In the genomic region with DNA sequence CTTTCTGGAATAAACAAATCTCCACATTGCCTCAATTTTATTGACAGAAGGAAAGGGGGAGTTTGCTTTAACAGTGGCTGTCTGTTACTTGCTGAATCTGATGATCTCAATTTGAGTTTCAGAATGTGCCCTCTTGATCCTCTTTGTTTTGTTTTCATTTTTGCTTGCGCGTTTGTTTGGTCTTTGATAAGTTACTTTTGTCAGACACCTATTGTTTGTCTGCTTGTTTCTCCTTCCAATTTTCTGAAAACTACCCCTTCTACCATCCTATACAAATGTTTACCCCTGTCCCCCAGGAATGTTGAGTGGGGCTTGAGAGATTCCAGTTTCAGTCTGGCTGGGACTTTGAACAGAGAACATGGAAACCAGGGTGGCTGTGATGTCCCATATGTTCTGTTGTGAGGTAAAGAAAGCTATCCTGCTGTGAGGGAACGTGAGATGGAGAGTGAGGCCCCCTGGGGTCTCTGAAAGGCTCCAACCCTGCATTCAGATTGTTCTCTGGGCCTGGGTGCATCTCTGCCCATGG, we compare ENCODE assay signal across 1 cellular context.
TF ChIP-seq lines count a peak whose summit lies in the region.

No MANE protein-coding gene starts in this region.

TF ChIP-seq in GM12878, 131 proteins besides CTCF, POLR2A, EP300 and RAD21:
- TF ChIP-seq, protein P1, sequence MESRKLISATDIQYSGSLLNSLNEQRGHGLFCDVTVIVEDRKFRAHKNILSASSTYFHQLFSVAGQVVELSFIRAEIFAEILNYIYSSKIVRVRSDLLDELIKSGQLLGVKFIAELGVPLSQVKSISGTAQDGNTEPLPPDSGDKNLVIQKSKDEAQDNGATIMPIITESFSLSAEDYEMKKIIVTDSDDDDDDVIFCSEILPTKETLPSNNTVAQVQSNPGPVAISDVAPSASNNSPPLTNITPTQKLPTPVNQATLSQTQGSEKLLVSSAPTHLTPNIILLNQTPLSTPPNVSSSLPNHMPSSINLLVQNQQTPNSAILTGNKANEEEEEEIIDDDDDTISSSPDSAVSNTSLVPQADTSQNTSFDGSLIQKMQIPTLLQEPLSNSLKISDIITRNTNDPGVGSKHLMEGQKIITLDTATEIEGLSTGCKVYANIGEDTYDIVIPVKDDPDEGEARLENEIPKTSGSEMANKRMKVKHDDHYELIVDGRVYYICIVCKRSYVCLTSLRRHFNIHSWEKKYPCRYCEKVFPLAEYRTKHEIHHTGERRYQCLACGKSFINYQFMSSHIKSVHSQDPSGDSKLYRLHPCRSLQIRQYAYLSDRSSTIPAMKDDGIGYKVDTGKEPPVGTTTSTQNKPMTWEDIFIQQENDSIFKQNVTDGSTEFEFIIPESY (IDR thresholded peaks at IDR 0.05) = 0 out of 2 replicates have a peak, but pooled peaks have one; percentile 14
- TF ChIP-seq IRF3 (IDR thresholded peaks at IDR 0.05) = no peak
- no peak for TF ChIP-seq BRCA1 (IDR thresholded peaks at IDR 0.05; ENCODE audit: low read depth, low read length)
- TF ChIP-seq SREBF1 (IDR thresholded peaks at IDR 0.05; ENCODE audit: low read length) = no peak
- no peak for TF ChIP-seq KLF5 (IDR thresholded peaks at IDR 0.05; ENCODE audit: partially characterized antibody)
- TF ChIP-seq ZNF24 (IDR thresholded peaks at IDR 0.05) = no peak
- TF ChIP-seq ZBTB4 (CRISPR knock-in tag; IDR thresholded peaks at IDR 0.05) = no peak
- TF ChIP-seq SMC3 (IDR thresholded peaks at IDR 0.05; ENCODE audit: borderline replicate concordance, low read length) = no peak
- no peak for TF ChIP-seq RCOR1 (conservative IDR thresholded peaks at IDR 0.05; ENCODE audit: low read depth, low read length)
- TF ChIP-seq CREM (IDR thresholded peaks at IDR 0.05; ENCODE audit: low read depth) = no peak
- peak; percentile 43; the same call in 1 of the 2 replicates for TF ChIP-seq ATF7 (IDR thresholded peaks at IDR 0.05; ENCODE audit: low read depth)
- no peak for TF ChIP-seq USF2 (IDR thresholded peaks at IDR 0.05; ENCODE audit: borderline replicate concordance, low read depth, low read length)
- no peak for TF ChIP-seq ASH2L (IDR thresholded peaks at IDR 0.05; ENCODE audit: borderline replicate concordance, low read depth)
- no peak for TF ChIP-seq IKZF2 (IDR thresholded peaks at IDR 0.05)
- no peak for TF ChIP-seq MEF2B (IDR thresholded peaks at IDR 0.05; ENCODE audit: partially characterized antibody, poor library complexity, severe bottlenecking)
- TF ChIP-seq RFX5 (IDR thresholded peaks at IDR 0.05; ENCODE audit: low read depth, low read length) = no peak
- TF ChIP-seq HDAC6 (IDR thresholded peaks at IDR 0.05; ENCODE audit: unreplicated experiment) = no peak
- TF ChIP-seq SPI1 (IDR thresholded peaks at IDR 0.05; ENCODE audit: borderline replicate concordance, insufficient read depth, low read depth, low read length) = no peak
- TF ChIP-seq MYB (IDR thresholded peaks at IDR 0.05; ENCODE audit: borderline replicate concordance, low read depth, low read length) = no peak
- TF ChIP-seq MLLT1 (IDR thresholded peaks at IDR 0.05) = peak; percentile 80
- TF ChIP-seq, protein P2, sequence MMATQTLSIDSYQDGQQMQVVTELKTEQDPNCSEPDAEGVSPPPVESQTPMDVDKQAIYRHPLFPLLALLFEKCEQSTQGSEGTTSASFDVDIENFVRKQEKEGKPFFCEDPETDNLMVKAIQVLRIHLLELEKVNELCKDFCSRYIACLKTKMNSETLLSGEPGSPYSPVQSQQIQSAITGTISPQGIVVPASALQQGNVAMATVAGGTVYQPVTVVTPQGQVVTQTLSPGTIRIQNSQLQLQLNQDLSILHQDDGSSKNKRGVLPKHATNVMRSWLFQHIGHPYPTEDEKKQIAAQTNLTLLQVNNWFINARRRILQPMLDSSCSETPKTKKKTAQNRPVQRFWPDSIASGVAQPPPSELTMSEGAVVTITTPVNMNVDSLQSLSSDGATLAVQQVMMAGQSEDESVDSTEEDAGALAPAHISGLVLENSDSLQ (IDR thresholded peaks at IDR 0.05) = peak; percentile 64; the same call in 1 of the 2 replicates
